In genomic region chr10:32961343-32961891, GRCh38 we compare ENCODE assay signal across 1 cellular context.
TF ChIP-seq lines count a peak whose summit lies in the region.

No MANE protein-coding gene starts in this region.

TF ChIP-seq in HCT116, 20 proteins besides CTCF, POLR2A, EP300 and RAD21 (continued from another document):
- TF ChIP-seq REST (IDR thresholded peaks at IDR 0.05; ENCODE audit: low read depth) (no peak), EZH2 (IDR thresholded peaks at IDR 0.05) (no peak)
